Comparison of ENCODE assay signal across 21 cellular contexts in genomic region chr17:71024172-71024571, GRCh38.
DNase-seq lines count a peak whose midpoint lies in the region; ATAC-seq and TF ChIP-seq lines count a peak whose summit lies in the region.
"Had no signal": no experiment of that assay in that cellular context is flagged by ENCODE, and none has a peak within 500 bp of the region (broad histone marks: within the 10 kb centered on the region; RNA-seq: fewer than 3 reads in every experiment).

No MANE protein-coding gene starts in this region.

- DNase-seq in DMS153 treated with DMSO at 0.1 percent for 48 hours (lab: John Stamatoyannopoulos, UW; ENCODE audit: unreplicated experiment) = peak; percentile 5
- DNase-seq in DMS153 (lab: John Stamatoyannopoulos, UW) = no peak
- peak; percentile 63 for DNase-seq in NCI-H69 (lab: John Stamatoyannopoulos, UW)
- DNase-seq in iPS-NIHi11 (ENCODE audit: low spot score) = peak; percentile 26
- no peak for DNase-seq in activated CD4-positive, CD25-positive, alpha-beta regulatory T cell (lab: John Stamatoyannopoulos, UW)
- no peak for DNase-seq in testis
- DNase-seq: 8988T; activated CD4-positive, alpha-beta T cell treated with anti-CD3 and anti-CD28 coated beads, Interleukin-2, amount 10 ng/mL, durations not matched to agents 24 days and 14 days; activated gamma-delta T cell treated with Interleukin-2 at 50 U/mL for 16 hours; activated T-cell treated with anti-CD3 and anti-CD28 coated beads, Interleukin-2, amount 50 U/mL, for 24 hours; CD4-positive, CD25-positive, alpha-beta regulatory T cell; hypothalamus; left lung; naive B cell; occipital lobe; stimulated activated naive CD4-positive, alpha-beta T cell treated with Interleukin-2 at 50 U/mL for 16 hours; uterus had no signal

- H3K36me3 ChIP-seq in HEK293 (ENCODE audit: control insufficient read depth in 2 of 2, insufficient read depth in 1 of 2, low read length in 2 of 2) (no peaks in the 10 kb centered on the region), testis (ENCODE audit: low read depth, missing control alignments) (no peaks in the 10 kb centered on the region)
- H3K36me3 ChIP-seq: gastroesophageal sphincter, left lung, uterus had no signal

- intact Hi-C loops in testis (cut with DNase I; ENCODE audit: low total_unique reads) = no loop called here

- no peaks in the 10 kb centered on the region for H3K27me3 ChIP-seq in testis
- H3K27me3 ChIP-seq: gastroesophageal sphincter, left lung, uterus had no signal

- H3K27ac ChIP-seq in HEK293 (ENCODE audit: extremely low read depth, low read depth, low read length) (no peak overlapping the region), testis (no peak overlapping the region)
- H3K27ac ChIP-seq: gastroesophageal sphincter, left lung, uterus had no signal

- H3K4me1 ChIP-seq in HEK293 (ENCODE audit: control insufficient read depth, insufficient read depth, low read length) = peaks cover 7% of the 10 kb centered on the region
- H3K4me1 ChIP-seq in testis = no peaks in the 10 kb centered on the region
- H3K4me1 ChIP-seq: gastroesophageal sphincter, left lung, uterus had no signal

- no peak overlapping the region for H3K4me3 ChIP-seq in HEK293 (ENCODE audit: low read depth, low read length)
- no peak overlapping the region for H3K4me3 ChIP-seq in testis
- H3K4me3 ChIP-seq: gastroesophageal sphincter, left lung, uterus had no signal

- CTCF ChIA-PET in HEK293 (lab: Yijun Ruan, JAX) = interaction anchor here (0.5 kb wide), 1 partner anchor 221 kb away, joined by 3 read pairs; no protein-coding TSS in a partner anchor

- whole genome bisulfite sequencing in testis, 2 donors = 52 to 75% methylated on average over 3 of the region's 3 CpGs

- H3K9me3 ChIP-seq in HEK293 (ENCODE audit: control insufficient read depth, insufficient read depth, low read depth, low read length) = no peaks in the 10 kb centered on the region
- no peaks in the 10 kb centered on the region for H3K9me3 ChIP-seq in testis
- H3K9me3 ChIP-seq: gastroesophageal sphincter, left lung, uterus had no signal

- TF ChIP-seq POLR2A in testis (IDR thresholded peaks at IDR 0.05) = no peak

- POLR2A ChIA-PET in HEK293 (lab: Yijun Ruan, JAX) = no interaction called here

- no peak for TF ChIP-seq CTCF in HEK293 (tag by site-specific recombination; IDR thresholded peaks at IDR 0.05)
- TF ChIP-seq CTCF in testis (IDR thresholded peaks at IDR 0.05) = no peak

- no peak for ATAC-seq in GM19395 (IDR thresholded peaks at IDR 0.05; ENCODE audit: unreplicated experiment)
- ATAC-seq: gastroesophageal sphincter, left lung, Right ventricle myocardium inferior had no signal

TF ChIP-seq in HEK293, 187 proteins besides CTCF, POLR2A, EP300 and RAD21:
- TF ChIP-seq TRIM28 (IDR thresholded peaks at IDR 0.05; ENCODE audit: borderline replicate concordance, low read length) = 0 out of 2 replicates have a peak, but pooled peaks have one; percentile 3
- TF ChIP-seq KLF1 (tag by site-specific recombination; IDR thresholded peaks at IDR 0.05) = no peak
- no peak for TF ChIP-seq ZNF16 (tag by site-specific recombination; IDR thresholded peaks at IDR 0.05; ENCODE audit: low read depth)
- TF ChIP-seq ZNF146 (tag by site-specific recombination; IDR thresholded peaks at IDR 0.05) = no peak
- no peak for TF ChIP-seq OVOL3 (tag by site-specific recombination; IDR thresholded peaks at IDR 0.05)
- no peak for TF ChIP-seq ELK4 (IDR thresholded peaks at IDR 0.05; ENCODE audit: borderline replicate concordance, low read depth, low read length)
- TF ChIP-seq AEBP2 (tag by site-specific recombination; IDR thresholded peaks at IDR 0.05; ENCODE audit: borderline replicate concordance) = no peak
- TF ChIP-seq ZNF501 (tag by site-specific recombination; IDR thresholded peaks at IDR 0.05) = 0 out of 2 replicates have a peak, but pooled peaks have one; percentile 7
- no peak for TF ChIP-seq ZNF513 (tag by site-specific recombination; IDR thresholded peaks at IDR 0.05)
- TF ChIP-seq PRDM4 (tag by site-specific recombination; IDR thresholded peaks at IDR 0.05) = peak; percentile 52
- TF ChIP-seq ZNF664 (tag by site-specific recombination; IDR thresholded peaks at IDR 0.05) = peak; percentile 30; the same call in 1 of the 2 replicates
- TF ChIP-seq ZBTB6 (tag by site-specific recombination; IDR thresholded peaks at IDR 0.05) = no peak

Comparison
In these comparisons a context has a peak if more than half of its experiments do, and no peak if none do; other contexts are left out.
1. DNase-seq: peak in DMS153 treated with DMSO at 0.1 percent for 48 hours (single experiment), NCI-H69 (single experiment) and iPS-NIHi11 (single experiment); none in DMS153 (single experiment), activated CD4-positive, CD25-positive, alpha-beta regulatory T cell (0 of 4) and testis (single experiment).